ENCODE assay signal across 9 cellular contexts in the genomic region with DNA sequence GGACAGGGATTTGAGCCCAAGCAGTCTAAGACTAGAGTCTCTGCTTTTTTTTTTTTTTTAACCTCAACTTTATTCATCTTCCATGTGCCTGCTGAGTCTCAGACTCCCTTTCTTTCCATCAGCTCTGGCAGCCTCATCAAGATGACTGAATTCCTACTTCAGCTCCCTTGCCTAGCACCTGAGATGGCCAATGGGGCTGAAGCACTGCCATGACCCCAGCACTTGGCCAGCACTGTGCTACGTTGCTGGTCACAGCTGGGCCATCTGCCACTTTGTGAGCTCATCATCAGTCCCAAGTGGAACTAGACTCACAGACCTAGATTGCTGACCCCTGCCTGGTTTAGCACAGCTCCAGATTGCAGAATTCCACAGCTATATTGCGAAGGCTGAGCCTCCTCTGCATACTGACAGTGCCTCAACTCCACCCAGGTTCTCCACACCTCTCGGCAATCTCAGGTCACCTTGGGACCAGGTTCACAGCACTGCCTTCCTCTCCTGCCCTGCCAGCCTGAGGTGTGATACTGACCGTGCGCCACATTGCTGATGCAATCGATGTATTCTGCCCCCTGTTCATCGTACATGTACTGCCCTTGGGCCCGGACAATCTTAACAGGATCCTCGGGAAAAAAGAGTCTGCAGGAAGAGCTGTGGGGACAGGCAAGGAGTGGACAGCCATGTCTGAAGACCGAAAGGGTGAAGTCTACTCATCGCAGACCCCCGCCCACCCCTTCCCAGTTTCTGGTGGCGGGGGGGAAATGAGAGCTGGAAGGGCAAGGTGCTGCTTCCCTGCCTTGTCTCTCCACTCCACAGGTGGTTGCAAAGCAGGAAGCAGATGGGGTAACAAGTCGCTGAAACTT. TPM values are rescaled to one million over a fixed set of nuclear protein-coding genes. Genes with fewer than 3 reads are reported as not detected.
DNase-seq lines count a peak whose midpoint lies in the region; ATAC-seq and TF ChIP-seq lines count a peak whose summit lies in the region.
"Had no signal": no experiment of that assay in that cellular context is flagged by ENCODE, and none has a peak within 500 bp of the region (broad histone marks: within the 10 kb centered on the region; RNA-seq: fewer than 3 reads in every experiment).

No MANE protein-coding gene starts in this region.

- H3K79me2 ChIP-seq in trophoblast cell (ENCODE audit: control insufficient read depth, insufficient read depth, low read length, poor library complexity): peaks cover 9% of the 10 kb centered on the region

- WGBS in trophoblast cell (ENCODE audit: extremely low coverage, insufficient coverage, insufficient read length): no CpG with 5 or more reads among the region's 14 CpGs

- H3K4me1 ChIP-seq in SJCRH30 (peaks cover 5% of the 10 kb centered on the region; the same call in 1 of the 2 replicates), trophoblast cell (ENCODE audit: control insufficient read depth in 1 of 2, insufficient read depth in 2 of 2, low read length in 2 of 2) (peaks cover 11 to 13% of the 10 kb centered on the region in 2 experiments)

- no peak overlapping the region for H2BK5ac ChIP-seq in trophoblast cell (ENCODE audit: low read depth, low read length, poor library complexity)

- H3K79me1 ChIP-seq in trophoblast cell (ENCODE audit: low read length): peaks cover 9% of the 10 kb centered on the region

- H4K91ac ChIP-seq in trophoblast cell (ENCODE audit: low read depth, low read length): no peak overlapping the region

- H3K9ac ChIP-seq in trophoblast cell (ENCODE audit: low read length): peak overlapping the region; percentile 76

- no peak overlapping the region for H3K23ac ChIP-seq in trophoblast cell (ENCODE audit: low read length)

- H2AK5ac ChIP-seq in trophoblast cell (ENCODE audit: low read length): no peak overlapping the region

- no peak overlapping the region for H2BK120ac ChIP-seq in trophoblast cell (ENCODE audit: insufficient read depth, low read length, poor library complexity)

- peaks cover 40% of the 10 kb centered on the region for H3K36me3 ChIP-seq in SJCRH30
- H3K36me3 ChIP-seq in trophoblast cell (ENCODE audit: control insufficient read depth in 1 of 2, insufficient read depth in 2 of 2, low read length in 2 of 2): peaks cover 22 to 35% of the 10 kb centered on the region in 2 experiments

- H3K4me3 ChIP-seq in SJCRH30 (peak overlapping the region; percentile 85), fibroblast of the aortic adventitia (ENCODE audit: low read depth, low read length) (peak overlapping the region; percentile 95), trophoblast cell (ENCODE audit: low read depth, low read length) (peak overlapping the region; percentile 86)

- ATAC-seq in GM21723 (IDR thresholded peaks at IDR 0.05; ENCODE audit: unreplicated experiment) (no peak), GM18868 (IDR thresholded peaks at IDR 0.05; ENCODE audit: unreplicated experiment) (no peak)

- H4K12ac ChIP-seq in trophoblast cell (ENCODE audit: low read depth, low read length): no peak overlapping the region

- H3K18ac ChIP-seq in trophoblast cell (ENCODE audit: low read length): peak overlapping the region; percentile 7

- H4K8ac ChIP-seq in trophoblast cell (ENCODE audit: low read depth, low read length): peak overlapping the region; percentile 7

- TF ChIP-seq CTCF in fibroblast of the aortic adventitia (IDR thresholded peaks at IDR 0.05; ENCODE audit: insufficient read depth, low read length): no peak

- H3K27ac ChIP-seq in SJCRH30 (peak overlapping the region; percentile 71), trophoblast cell (ENCODE audit: low read depth, low read length) (no peak overlapping the region)

- DNase-seq in GM03348 (ENCODE audit: low spot score): peak; percentile 42
- no peak for DNase-seq in SJCRH30
- DNase-seq in fibroblast of the aortic adventitia (ENCODE audit: low read depth): peak; percentile 64
- DNase-seq in trophoblast cell: no peak
- no peak for DNase-seq in GF-D8 (lab: John Stamatoyannopoulos, UW)
- DNase-seq in NK-92 (lab: John Stamatoyannopoulos, UW; ENCODE audit: unreplicated experiment): no peak

- H3K27me3 ChIP-seq in SJCRH30 (no peaks in the 10 kb centered on the region; the same call in 1 of the 2 replicates), trophoblast cell (ENCODE audit: insufficient read depth, low read length) (no peaks in the 10 kb centered on the region)

- no peak overlapping the region for H2AFZ ChIP-seq in trophoblast cell (ENCODE audit: insufficient read depth, low read length, poor library complexity)

- peak overlapping the region; percentile 81 for H3K4me2 ChIP-seq in trophoblast cell (ENCODE audit: low read length)

- H3K9me3 ChIP-seq in SJCRH30 (replicated peaks): no peaks in the 10 kb centered on the region
- H3K9me3 ChIP-seq in trophoblast cell (ENCODE audit: insufficient read depth, low read depth, low read length): peaks cover 2% of the 10 kb centered on the region

- no peak overlapping the region for H3K14ac ChIP-seq in trophoblast cell (ENCODE audit: low read length)

- H3K4ac ChIP-seq in trophoblast cell (ENCODE audit: low read depth, low read length): no peak overlapping the region

- no peak overlapping the region for H2BK12ac ChIP-seq in trophoblast cell (ENCODE audit: low read length)

RNA-seq across cellular contexts. Expression of gene PHYKPL, which starts 1.5 kb away (rescaled TPM):
- total RNA-seq in SJCRH30 (2014; rRNA removed; shearing (Covaris generic)): 16.0 and 21.2 TPM in 2 replicates
- total RNA-seq in fibroblast of the aortic adventitia (ENCODE audit: low replicate concordance): 25.0 and 27.9 TPM in 2 replicates
- 12.4 and 12.8 TPM in 2 replicates for polyA plus RNA-seq in trophoblast cell (2013)

RNA-seq across cellular contexts. Expression of gene HNRNPAB, which starts 26.8 kb away (rescaled TPM):
- total RNA-seq in SJCRH30 (2014; rRNA removed; shearing (Covaris generic)): 244 and 266 TPM in 2 replicates
- total RNA-seq in fibroblast of the aortic adventitia (ENCODE audit: low replicate concordance): 62.9 and 106 TPM in 2 replicates
- 170 and 172 TPM in 2 replicates for polyA plus RNA-seq in trophoblast cell (2013)

RNA-seq across cellular contexts. Expression of gene GMCL2, which starts 43.9 kb away (rescaled TPM):
- not detected in 2 replicates for total RNA-seq in SJCRH30 (2014; rRNA removed; shearing (Covaris generic))
- not detected in 2 replicates for total RNA-seq in fibroblast of the aortic adventitia (ENCODE audit: low replicate concordance)
- not detected in 2 replicates for polyA plus RNA-seq in trophoblast cell (2013)
- total RNA-seq: NCI-H460 had no signal

Comparison
In these comparisons a context has a peak if more than half of its experiments do, and no peak if none do; other contexts are left out.
1. DNase-seq: peak in GM03348 (single experiment) and fibroblast of the aortic adventitia (single experiment); none in SJCRH30 (0 of 2), trophoblast cell (0 of 2), GF-D8 (single experiment) and NK-92 (single experiment).
2. Peak in every context shown above with its lines, with median percentiles within 50 percentile points of each other: H3K4me3 ChIP-seq.